In the genomic region with DNA sequence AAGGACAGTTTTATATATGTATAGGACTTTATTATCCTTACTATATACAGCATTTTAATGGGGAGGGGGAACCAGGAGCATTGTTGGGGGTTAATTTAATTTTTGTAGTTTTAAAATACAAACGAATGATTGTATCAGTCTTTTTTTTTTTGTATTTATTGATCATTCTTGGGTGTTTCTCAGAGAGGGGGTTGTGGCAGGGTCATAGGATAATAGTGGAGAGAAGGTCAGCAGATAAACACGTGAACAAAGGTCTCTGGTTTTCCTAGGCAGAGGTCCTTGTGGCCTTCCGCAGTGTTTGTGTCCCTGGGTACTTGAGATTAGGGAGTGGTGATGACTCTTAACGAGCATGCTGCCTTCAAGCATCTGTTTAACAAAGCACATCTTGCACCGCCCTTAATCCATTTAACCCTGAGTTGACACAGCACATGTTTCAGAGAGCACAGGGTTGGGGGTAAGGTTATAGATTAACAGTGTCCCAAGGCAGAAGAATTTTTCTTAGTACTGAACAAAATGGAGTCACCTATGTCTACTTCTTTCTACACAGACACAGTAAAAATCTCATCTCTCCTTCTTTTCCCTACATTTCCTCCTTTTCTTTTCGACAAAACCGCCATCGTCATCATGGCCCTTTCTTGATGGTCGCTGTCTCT, we compare ENCODE assay signal across 8 cellular contexts. TPM values are rescaled to one million over a fixed set of nuclear protein-coding genes. Genes with fewer than 3 reads are reported as not detected.
DNase-seq lines count a peak whose midpoint lies in the region; ATAC-seq, FAIRE-seq and TF ChIP-seq lines count a peak whose summit lies in the region.
"Not testable (repeated sequence)": the region's sequence is repeated elsewhere in the genome, so short reads cannot be mapped to it uniquely, and the experiment has no call there.

No MANE protein-coding gene starts in this region.

- DNase-seq in NCI-H524 treated with DMSO at 0.1 percent for 48 hours (lab: John Stamatoyannopoulos, UW) = peak; percentile 8
- DNase-seq in T-helper 2 cell treated with Interferon-gamma antibody and Interleukin-4, amounts not matched to agents 5 μg/mL and 100 μg/mL, for 36 hours (ENCODE audit: low spot score); activated naive CD4-positive, alpha-beta T cell treated with anti-CD3 and anti-CD28 coated beads, Interleukin-2, amount 50 U/mL, for 72 hours (ENCODE audit: low spot score in 2 of 2); central memory CD8-positive, alpha-beta T cell (ENCODE audit: low spot score in 2 of 2); HepG2 (ENCODE audit: low spot score); natural killer cell treated with Interleukin-12 subunit alpha and Interleukin-12 subunit beta and Interleukin-15 and Interleukin-18, amount 100 ng/mL, for 72 hours (ENCODE audit: low spot score); stimulated activated effector memory CD8-positive, alpha-beta T cell treated with anti-CD3 and anti-CD28 coated beads, Interleukin-12 subunit alpha, Interleukin-12 subunit beta, amount 100 ng/mL, for 72 hours (ENCODE audit: low spot score in 2 of 2); type B pancreatic cell (ENCODE audit: extremely low spot score, unreplicated experiment): not testable (repeated sequence)

- peaks cover 20% of the 10 kb centered on the region for H3K4me1 Mint-ChIP-seq in T-helper 2 cell treated with Interferon-gamma antibody and Interleukin-4, amounts not matched to agents 5 μg/mL and 100 μg/mL, for 36 hours (ENCODE audit: low read depth)
- H3K4me1 Mint-ChIP-seq in central memory CD8-positive, alpha-beta T cell = peaks cover 27% of the 10 kb centered on the region
- H3K4me1 Mint-ChIP-seq in natural killer cell treated with Interleukin-12 subunit alpha and Interleukin-12 subunit beta and Interleukin-15 and Interleukin-18, amount 100 ng/mL, for 72 hours (ENCODE audit: low read depth in 2 of 2) = peaks cover 19 to 23% of the 10 kb centered on the region in 2 donors
- not testable (repeated sequence) for H3K4me1 Mint-ChIP-seq in stimulated activated effector memory CD8-positive, alpha-beta T cell treated with anti-CD3 and anti-CD28 coated beads, Interleukin-12 subunit alpha, Interleukin-12 subunit beta, amount 100 ng/mL, for 72 hours
- H3K4me1 Mint-ChIP-seq in type B pancreatic cell (ENCODE audit: unreplicated experiment) = peaks cover 11% of the 10 kb centered on the region

- H3K27me3 Mint-ChIP-seq in T-helper 2 cell treated with Interferon-gamma antibody and Interleukin-4, amounts not matched to agents 5 μg/mL and 100 μg/mL, for 36 hours (ENCODE audit: low read depth); central memory CD8-positive, alpha-beta T cell; natural killer cell treated with Interleukin-12 subunit alpha and Interleukin-12 subunit beta and Interleukin-15 and Interleukin-18, amount 100 ng/mL, for 72 hours; type B pancreatic cell: not testable (repeated sequence)

- not testable (repeated sequence) for H3K4me2 ChIP-seq in HepG2 (ENCODE audit: low read depth, low read length)

- FAIRE-seq in HepG2 (lab: Jason Lieb, UNC) = not testable (repeated sequence)

- TF ChIP-seq POLR2A in HepG2 (IDR thresholded peaks at IDR 0.05; ENCODE audit: insufficient read depth in 1 of 2, low read depth in 2 of 2, low read length in 2 of 2) = not testable (repeated sequence)

- TF ChIP-seq EP300 in HepG2 (IDR thresholded peaks at IDR 0.05; ENCODE audit: low read depth in 2 of 2, low read length in 2 of 2); HepG2 (CRISPR knock-in tag; IDR thresholded peaks at IDR 0.05; ENCODE audit: borderline replicate concordance): not testable (repeated sequence)

- H2AFZ ChIP-seq in HepG2 (ENCODE audit: low read length) = not testable (repeated sequence)

- H3K9me3 Mint-ChIP-seq in T-helper 2 cell treated with Interferon-gamma antibody and Interleukin-4, amounts not matched to agents 5 μg/mL and 100 μg/mL, for 36 hours = peaks cover 28% of the 10 kb centered on the region
- peaks cover 5 to 16% of the 10 kb centered on the region in 2 donors for H3K9me3 Mint-ChIP-seq in activated naive CD4-positive, alpha-beta T cell treated with anti-CD3 and anti-CD28 coated beads, Interleukin-2, amount 50 U/mL, for 72 hours
- not testable (repeated sequence) for H3K9me3 Mint-ChIP-seq in central memory CD8-positive, alpha-beta T cell; natural killer cell treated with Interleukin-12 subunit alpha and Interleukin-12 subunit beta and Interleukin-15 and Interleukin-18, amount 100 ng/mL, for 72 hours; stimulated activated effector memory CD8-positive, alpha-beta T cell treated with anti-CD3 and anti-CD28 coated beads, Interleukin-12 subunit alpha, Interleukin-12 subunit beta, amount 100 ng/mL, for 72 hours; type B pancreatic cell

- peaks cover 10% of the 10 kb centered on the region for H3K79me2 ChIP-seq in HepG2 (ENCODE audit: insufficient read depth, low read length)

- TF ChIP-seq RAD21 in HepG2 (CRISPR knock-in tag; IDR thresholded peaks at IDR 0.05) = not testable (repeated sequence)

- H3K36me3 ChIP-seq in HepG2 (replicated peaks in 1 of 2; ENCODE audit: control insufficient read depth in 1 of 2, insufficient read depth in 2 of 2, low read length in 2 of 2) = not testable (repeated sequence)

- H3K4me3 Mint-ChIP-seq in T-helper 2 cell treated with Interferon-gamma antibody and Interleukin-4, amounts not matched to agents 5 μg/mL and 100 μg/mL, for 36 hours = peak overlapping the region; percentile 41
- not testable (repeated sequence) for H3K4me3 Mint-ChIP-seq in central memory CD8-positive, alpha-beta T cell; stimulated activated effector memory CD8-positive, alpha-beta T cell treated with anti-CD3 and anti-CD28 coated beads, Interleukin-12 subunit alpha, Interleukin-12 subunit beta, amount 100 ng/mL, for 72 hours
- H3K4me3 Mint-ChIP-seq in natural killer cell treated with Interleukin-12 subunit alpha and Interleukin-12 subunit beta and Interleukin-15 and Interleukin-18, amount 100 ng/mL, for 72 hours = peak overlapping the region; percentile 50
- peak overlapping the region; percentile 74 for H3K4me3 Mint-ChIP-seq in type B pancreatic cell

- peaks cover 43% of the 10 kb centered on the region for H3K36me3 Mint-ChIP-seq in T-helper 2 cell treated with Interferon-gamma antibody and Interleukin-4, amounts not matched to agents 5 μg/mL and 100 μg/mL, for 36 hours (ENCODE audit: low read depth)
- peaks cover 50 to 51% of the 10 kb centered on the region in 2 donors for H3K36me3 Mint-ChIP-seq in activated naive CD4-positive, alpha-beta T cell treated with anti-CD3 and anti-CD28 coated beads, Interleukin-2, amount 50 U/mL, for 72 hours
- H3K36me3 Mint-ChIP-seq in central memory CD8-positive, alpha-beta T cell (ENCODE audit: insufficient read depth) = peaks cover 14% of the 10 kb centered on the region
- not testable (repeated sequence) for H3K36me3 Mint-ChIP-seq in natural killer cell treated with Interleukin-12 subunit alpha and Interleukin-12 subunit beta and Interleukin-15 and Interleukin-18, amount 100 ng/mL, for 72 hours
- H3K36me3 Mint-ChIP-seq in stimulated activated effector memory CD8-positive, alpha-beta T cell treated with anti-CD3 and anti-CD28 coated beads, Interleukin-12 subunit alpha, Interleukin-12 subunit beta, amount 100 ng/mL, for 72 hours = peaks cover 16% of the 10 kb centered on the region
- peaks cover 20% of the 10 kb centered on the region for H3K36me3 Mint-ChIP-seq in type B pancreatic cell

- not testable (repeated sequence) for BruUV-seq in HepG2 (replicated peaks; lab: Mats Ljungman, UMichigan)

- H3K4me1 ChIP-seq in HepG2 (ENCODE audit: insufficient read depth, low read length) = peaks cover 29% of the 10 kb centered on the region

- in situ Hi-C loops in HepG2 (cut with HindIII; ENCODE audit: extremely low pct_ligation_motif_present, low pct_unique_long_range_greater_than_20kb) = not testable (repeated sequence)

- H3K27ac Mint-ChIP-seq in T-helper 2 cell treated with Interferon-gamma antibody and Interleukin-4, amounts not matched to agents 5 μg/mL and 100 μg/mL, for 36 hours; type B pancreatic cell: not testable (repeated sequence)
- peak overlapping the region; percentile 13 to 99 for H3K27ac Mint-ChIP-seq in activated naive CD4-positive, alpha-beta T cell treated with anti-CD3 and anti-CD28 coated beads, Interleukin-2, amount 50 U/mL, for 72 hours
- H3K27ac Mint-ChIP-seq in central memory CD8-positive, alpha-beta T cell (ENCODE audit: low read depth) = peak overlapping the region; percentile 32
- peak overlapping the region in 1 of 2 donors; percentile 66 for H3K27ac Mint-ChIP-seq in natural killer cell treated with Interleukin-12 subunit alpha and Interleukin-12 subunit beta and Interleukin-15 and Interleukin-18, amount 100 ng/mL, for 72 hours
- peak overlapping the region; percentile 63 for H3K27ac Mint-ChIP-seq in stimulated activated effector memory CD8-positive, alpha-beta T cell treated with anti-CD3 and anti-CD28 coated beads, Interleukin-12 subunit alpha, Interleukin-12 subunit beta, amount 100 ng/mL, for 72 hours

- H3K27ac ChIP-seq in HepG2 (ENCODE audit: extremely low read length, insufficient read depth, low read length) = not testable (repeated sequence)

- WGBS in HepG2 (ENCODE audit: low lambda C conversion rate) = 64% methylated on average over 9 of the region's 9 CpGs

- intact Hi-C loops in HepG2 (cut with micrococcal nuclease; ENCODE audit: unreplicated experiment) = not testable (repeated sequence)

- not testable (repeated sequence) for H4K20me1 ChIP-seq in HepG2 (ENCODE audit: insufficient read depth, low read length)

- not testable (repeated sequence) for TF ChIP-seq CTCF in HepG2 (CRISPR knock-in tag; IDR thresholded peaks at IDR 0.05); type B pancreatic cell (conservative IDR thresholded peaks at IDR 0.05)

- POLR2A ChIA-PET in HepG2 (lab: Yijun Ruan, JAX) = interaction anchor here (0.7 to 7.5 kb wide), 2 partner anchors 15 to 89 kb away, joined by 3 to 484 read pairs; partner anchors contain the start of gene CCNL1

- not testable (repeated sequence) for H3K27me3 ChIP-seq in HepG2 (ENCODE audit: control insufficient read depth in 1 of 2, insufficient read depth in 2 of 2, low read length in 2 of 2)

- CTCF ChIA-PET in HepG2 (lab: Yijun Ruan, JAX; ENCODE audit: low intra/inter-chr PET ratio, low total read pairs) = not testable (repeated sequence)

- ATAC-seq in activated naive CD4-positive, alpha-beta T cell treated with anti-CD3 and anti-CD28 coated beads, Interleukin-2, amount 50 U/mL, for 72 hours; central memory CD8-positive, alpha-beta T cell (replicated peaks; ENCODE audit: extremely low read depth, poor library complexity, severe bottlenecking); HepG2; natural killer cell treated with Interleukin-12 subunit alpha and Interleukin-12 subunit beta and Interleukin-15 and Interleukin-18, amount 100 ng/mL, for 72 hours; stimulated activated effector memory CD8-positive, alpha-beta T cell treated with anti-CD3 and anti-CD28 coated beads, Interleukin-12 subunit alpha, Interleukin-12 subunit beta, amount 100 ng/mL, for 72 hours: not testable (repeated sequence)

- not testable (repeated sequence) for H3K4me3 ChIP-seq in HepG2 (replicated peaks in 1 of 3; ENCODE audit: insufficient read depth in 1 of 3, low read depth in 2 of 3, low read length in 3 of 3)

- H3K9me3 ChIP-seq in HepG2 (ENCODE audit: low read length) = not testable (repeated sequence)

- not testable (repeated sequence) for H3K9ac ChIP-seq in HepG2 (ENCODE audit: insufficient read depth, low read depth, low read length)

RNA-seq across cellular contexts. Expression of gene CCNL1, which starts 18.0 kb away (rescaled TPM):
- 100 to 1,000 TPM; 260 to 288 TPM for total RNA-seq in activated naive CD4-positive, alpha-beta T cell treated with anti-CD3 and anti-CD28 coated beads, Interleukin-2, amount 50 U/mL, for 72 hours
- total RNA-seq in HepG2 (2016; rRNA removed; fragmentation: Illumina TruSeq; extraction: Trizol) (23.5 and 151 TPM in 2 replicates), type B pancreatic cell (ENCODE audit: low replicate concordance) (145 and 233 TPM in 2 replicates)
- total RNA-seq in HepG2 (2016; cell fraction: cytosol; rRNA removed; fragmentation: Illumina TruSeq; extraction: Trizol; ENCODE audit: low read depth) = 18.9 and 19.9 TPM in 2 replicates
- 22.0 and 151 TPM in 2 replicates for total RNA-seq in HepG2 (2016; cell fraction: insoluble cytoplasmic fraction; rRNA removed; fragmentation: Illumina TruSeq; extraction: Trizol)
- 19.5 and 22.9 TPM in 2 replicates for total RNA-seq in HepG2 (2016; cell fraction: membrane; rRNA removed; fragmentation: Illumina TruSeq; extraction: Trizol)
- total RNA-seq in HepG2 (2016; cell fraction: nucleus; rRNA removed; fragmentation: Illumina TruSeq; extraction: Trizol) = 552 TPM in 2 replicates
- 303 and 309 TPM in 2 replicates for polyA plus RNA-seq in HepG2 (2011; rRNA removed)
- 35.9 and 39.3 TPM in 2 replicates for polyA plus RNA-seq in HepG2 (2011; cell fraction: cytosol; rRNA removed)
- 1,033 and 1,155 TPM in 2 replicates for polyA plus RNA-seq in HepG2 (2011; cell fraction: nucleus; rRNA removed)
- polyA plus RNA-seq in HepG2 (2012) = 118 and 121 TPM in 2 replicates
- polyA plus RNA-seq in HepG2 (2016; cell fraction: cytosol; fragmentation: Illumina TruSeq; extraction: Trizol; ENCODE audit: low read depth) = 4.9 and 6.1 TPM in 2 replicates
- 26.1 and 28.4 TPM in 2 replicates for polyA plus RNA-seq in HepG2 (2016; cell fraction: insoluble cytoplasmic fraction; fragmentation: Illumina TruSeq; extraction: Trizol; ENCODE audit: low read depth)
- 6.6 and 9.0 TPM in 2 replicates for polyA plus RNA-seq in HepG2 (2016; cell fraction: membrane; fragmentation: Illumina TruSeq; extraction: Trizol; ENCODE audit: low read depth)
- 607 and 612 TPM in 2 replicates for polyA plus RNA-seq in HepG2 (2016; cell fraction: nucleus; fragmentation: Illumina TruSeq; extraction: Trizol; ENCODE audit: insufficient read depth, low read depth)
- polyA minus RNA-seq in HepG2 (2011; rRNA and poly(A)+ RNA removed; ENCODE audit: low replicate concordance) = 138 and 193 TPM in 2 replicates
- 30.6 and 49.5 TPM in 2 replicates for polyA minus RNA-seq in HepG2 (2011; cell fraction: cytosol; rRNA and poly(A)+ RNA removed)
- polyA minus RNA-seq in HepG2 (2011; cell fraction: nucleus; rRNA and poly(A)+ RNA removed) = 1,410 and 1,557 TPM in 2 replicates
- 100 to 1,000 TPM; 303 to 324 TPM for total RNA-seq in natural killer cell treated with Interleukin-12 subunit alpha and Interleukin-12 subunit beta and Interleukin-15 and Interleukin-18, amount 100 ng/mL, for 72 hours
